ENCODE assay signal across 35 cellular contexts in the genomic region with DNA sequence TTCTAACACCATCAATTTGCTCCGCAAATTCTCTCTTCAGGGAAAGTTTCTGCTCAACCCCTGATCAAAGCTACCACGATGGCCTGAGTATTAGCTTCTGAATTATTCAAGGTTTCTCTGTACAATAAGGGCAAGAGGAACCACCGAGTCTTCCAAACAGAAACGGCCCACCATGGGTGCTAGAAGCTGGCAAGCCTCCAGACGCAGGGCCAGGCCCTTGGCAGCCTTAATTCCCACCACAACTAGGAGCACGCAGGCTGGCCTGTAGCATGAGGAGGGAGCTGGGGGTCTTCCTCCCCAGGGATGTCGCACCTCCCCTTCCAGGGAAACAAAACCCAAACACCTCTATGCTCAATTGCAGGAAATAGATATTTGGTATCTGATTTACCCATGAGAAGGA. TPM values are rescaled to one million over a fixed set of nuclear protein-coding genes. Genes with fewer than 3 reads are reported as not detected.
"Had no signal": no experiment of that assay in that cellular context is flagged by ENCODE, and none has a peak within 500 bp of the region (broad histone marks: within the 10 kb centered on the region; RNA-seq: fewer than 3 reads in every experiment).

No MANE protein-coding gene starts in this region.

- FAIRE-seq: astrocyte, TTC549 had no signal

- H3K4me1 ChIP-seq: adrenal gland, breast epithelium had no signal

- H3K36me3 ChIP-seq: adrenal gland, brain microvascular endothelial cell, breast epithelium had no signal

- H3K4me1 Mint-ChIP-seq: activated B cell treated with CpG ODN at 0.5 μM for 24 hours; activated CD4-positive, alpha-beta memory T cell treated with anti-CD3 and anti-CD28 coated beads, Interleukin-2, amount 10 ng/mL, durations not matched to agents 7 days and 5 days; activated CD8-positive, alpha-beta memory T cell treated with anti-CD3 and anti-CD28 coated beads, Interleukin-2, amount 10 ng/mL, durations not matched to agents 7 days and 5 days; activated naive CD8-positive, alpha-beta T cell treated with anti-CD3 and anti-CD28 coated beads for 36 hours had no signal

- H3K4me3 Mint-ChIP-seq: activated B cell treated with CpG ODN at 0.5 μM for 24 hours; activated CD4-positive, alpha-beta memory T cell treated with anti-CD3 and anti-CD28 coated beads, Interleukin-2, amount 10 ng/mL, durations not matched to agents 7 days and 5 days; activated CD4-positive, alpha-beta T cell treated with anti-CD3 and anti-CD28 coated beads for 36 hours; activated CD4-positive, alpha-beta T cell treated with anti-CD3 and anti-CD28 coated beads, Interleukin-2, amount 10 ng/mL, durations not matched to agents 7 days and 5 days; activated CD8-positive, alpha-beta memory T cell treated with anti-CD3 and anti-CD28 coated beads, Interleukin-2, amount 10 ng/mL, durations not matched to agents 7 days and 5 days; activated CD8-positive, alpha-beta T cell treated with anti-CD3 and anti-CD28 coated beads, Interleukin-2, amount 10 ng/mL, durations not matched to agents 7 days and 5 days; activated naive CD8-positive, alpha-beta T cell treated with anti-CD3 and anti-CD28 coated beads for 36 hours; activated T-cell treated with anti-CD3 and anti-CD28 coated beads, Interleukin-2, amount 50 U/mL, for 24 hours; T-helper 1 cell treated with Interleukin-12 subunit alpha and Interleukin-12 subunit beta and Interleukin-4 antibody, amounts not matched to agents 30 μg/mL and 1 μg/mL, for 36 hours; T-helper 2 cell treated with Interferon-gamma antibody and Interleukin-4, amounts not matched to agents 5 μg/mL and 100 μg/mL, for 36 hours had no signal

- DNase-seq: activated B cell treated with CpG ODN at 0.5 μM for 24 hours; activated CD4-positive, alpha-beta memory T cell treated with anti-CD3 and anti-CD28 coated beads, Interleukin-2, amount 10 ng/mL, durations not matched to agents 7 days and 5 days; activated CD4-positive, alpha-beta T cell treated with anti-CD3 and anti-CD28 coated beads for 1 hour; activated CD4-positive, alpha-beta T cell treated with anti-CD3 and anti-CD28 coated beads for 36 hours; activated CD4-positive, alpha-beta T cell treated with anti-CD3 and anti-CD28 coated beads for 48 hours; activated CD4-positive, alpha-beta T cell treated with anti-CD3 and anti-CD28 coated beads, Interleukin-2, amount 10 ng/mL, durations not matched to agents 7 days and 5 days; activated CD4-positive, alpha-beta T cell treated with anti-CD3 and anti-CD28 coated beads, Interleukin-2, amount 50 U/mL, for 48 hours; activated CD8-positive, alpha-beta memory T cell treated with anti-CD3 and anti-CD28 coated beads, Interleukin-2, amount 10 ng/mL, durations not matched to agents 7 days and 5 days; activated CD8-positive, alpha-beta memory T cell treated with anti-CD3 and anti-CD28 coated beads, Interleukin-2, amount 50 U/mL, for 48 hours; activated CD8-positive, alpha-beta T cell treated with anti-CD3 and anti-CD28 coated beads, Interleukin-2, amount 10 ng/mL, durations not matched to agents 7 days and 5 days; activated effector memory CD4-positive, alpha-beta T cell treated with Interleukin-2 at 50 U/mL for 16 hours; activated gamma-delta T cell; activated naive CD4-positive, alpha-beta T cell treated with anti-CD3 and anti-CD28 coated beads, Interleukin-2, amount 50 U/mL, for 16 hours; activated naive CD4-positive, alpha-beta T cell treated with Interleukin-2 at 50 U/mL for 16 hours; activated naive CD8-positive, alpha-beta T cell treated with anti-CD3 and anti-CD28 coated beads for 36 hours; activated T-cell treated with anti-CD3 and anti-CD28 coated beads, Interleukin-2, amount 50 U/mL, for 24 hours; activated T-cell treated with anti-CD3 and anti-CD28 coated beads, Interleukin-2, amount 50 U/mL, for 48 hours; amniotic stem cell; aorta; body of pancreas; brain microvascular endothelial cell; central memory CD4-positive, alpha-beta T cell; T-helper 1 cell; T-helper 2 cell; T-helper 9 cell had no signal

- H3K27ac Mint-ChIP-seq: activated B cell treated with CpG ODN at 0.5 μM for 24 hours; activated CD4-positive, alpha-beta memory T cell treated with anti-CD3 and anti-CD28 coated beads, Interleukin-2, amount 10 ng/mL, durations not matched to agents 7 days and 5 days; activated CD4-positive, alpha-beta T cell treated with anti-CD3 and anti-CD28 coated beads for 36 hours; activated CD4-positive, alpha-beta T cell treated with anti-CD3 and anti-CD28 coated beads, Interleukin-2, amount 10 ng/mL, durations not matched to agents 7 days and 5 days; activated CD8-positive, alpha-beta memory T cell treated with anti-CD3 and anti-CD28 coated beads, Interleukin-2, amount 10 ng/mL, durations not matched to agents 7 days and 5 days; activated CD8-positive, alpha-beta T cell treated with anti-CD3 and anti-CD28 coated beads, Interleukin-2, amount 10 ng/mL, durations not matched to agents 7 days and 5 days; activated naive CD4-positive, alpha-beta T cell treated with anti-CD3 and anti-CD28 coated beads, Interleukin-2, amount 50 U/mL, for 72 hours; activated naive CD8-positive, alpha-beta T cell treated with anti-CD3 and anti-CD28 coated beads for 36 hours; activated T-cell treated with anti-CD3 and anti-CD28 coated beads, Interleukin-2, amount 50 U/mL, for 24 hours; activated T-helper 2 cell treated with anti-CD3 and anti-CD28 coated beads, Interferon-gamma antibody, Interleukin-2, Interleukin-4, amounts not matched to agents 10 μg/mL and 5 μg/mL and 100 μg/mL, durations not matched to agents 14 hours and 24 hours and 36 hours; T-helper 1 cell treated with Interleukin-12 subunit alpha and Interleukin-12 subunit beta and Interleukin-4 antibody, amounts not matched to agents 30 μg/mL and 1 μg/mL, for 36 hours; T-helper 2 cell treated with Interferon-gamma antibody and Interleukin-4, amounts not matched to agents 5 μg/mL and 100 μg/mL, for 36 hours had no signal

- H3K4me3 ChIP-seq: adrenal gland, body of pancreas, breast epithelium had no signal

- H3K27me3 ChIP-seq: adrenal gland, body of pancreas, breast epithelium had no signal

- ATAC-seq: activated CD4-positive, alpha-beta T cell treated with anti-CD3 and anti-CD28 coated beads for 36 hours; activated CD4-positive, CD25-positive, alpha-beta regulatory T cell treated with anti-CD3 and anti-CD28 coated beads, Interleukin-2, amount 50 U/mL, for 24 hours; activated CD8-positive, alpha-beta memory T cell treated with anti-CD3 and anti-CD28 coated beads, Interleukin-2, amount 10 ng/mL, durations not matched to agents 7 days and 5 days; activated CD8-positive, alpha-beta T cell treated with anti-CD3 and anti-CD28 coated beads, Interleukin-2, amount 10 ng/mL, durations not matched to agents 7 days and 5 days; activated naive CD4-positive, alpha-beta T cell treated with anti-CD3 and anti-CD28 coated beads, Interleukin-2, amount 50 U/mL, for 72 hours; body of pancreas had no signal

- H3K27ac ChIP-seq: adrenal gland, body of pancreas, brain microvascular endothelial cell, breast epithelium had no signal

- H3K9me3 Mint-ChIP-seq: activated naive CD8-positive, alpha-beta T cell treated with anti-CD3 and anti-CD28 coated beads for 36 hours; activated T-cell treated with anti-CD3 and anti-CD28 coated beads, Interleukin-2, amount 50 U/mL, for 24 hours; T-helper 2 cell treated with Interferon-gamma antibody and Interleukin-4, amounts not matched to agents 5 μg/mL and 100 μg/mL, for 36 hours had no signal

- H3K9me3 ChIP-seq: adrenal gland, body of pancreas, breast epithelium had no signal

- H3K36me3 Mint-ChIP-seq: activated CD8-positive, alpha-beta memory T cell treated with anti-CD3 and anti-CD28 coated beads, Interleukin-2, amount 10 ng/mL, durations not matched to agents 7 days and 5 days; activated naive CD8-positive, alpha-beta T cell treated with anti-CD3 and anti-CD28 coated beads for 36 hours had no signal

RNA-seq across cellular contexts. Expression of a gene that starts 11.1 kb away (rescaled TPM):
- total RNA-seq: activated CD4-positive, alpha-beta memory T cell treated with anti-CD3 and anti-CD28 coated beads, Interleukin-2, amount 10 ng/mL, durations not matched to agents 7 days and 5 days; activated CD4-positive, alpha-beta T cell treated with anti-CD3 and anti-CD28 coated beads, Interleukin-2, amount 10 ng/mL, durations not matched to agents 7 days and 5 days; activated CD8-positive, alpha-beta memory T cell treated with anti-CD3 and anti-CD28 coated beads, Interleukin-2, amount 10 ng/mL, durations not matched to agents 7 days and 5 days; activated CD8-positive, alpha-beta T cell treated with anti-CD3 and anti-CD28 coated beads, Interleukin-2, amount 10 ng/mL, durations not matched to agents 7 days and 5 days; activated T-helper 2 cell treated with anti-CD3 and anti-CD28 coated beads, Interferon-gamma antibody, Interleukin-2, Interleukin-4, amounts not matched to agents 10 μg/mL and 5 μg/mL and 100 μg/mL, durations not matched to agents 14 hours and 24 hours and 36 hours; cardiac septum had no signal
